In genomic region chr12:122067966-122068365, GRCh38 we compare ENCODE assay signal across 1 cellular context.
TF ChIP-seq lines count a peak whose summit lies in the region.

No MANE protein-coding gene starts in this region.

TF ChIP-seq in GM12878, 131 proteins besides CTCF, POLR2A, EP300 and RAD21 (continued from another document and continues in another):
- no peak for TF ChIP-seq NR2C2 (IDR thresholded peaks at IDR 0.05; ENCODE audit: borderline replicate concordance, control insufficient read depth, insufficient read length, low read depth)
- no peak for TF ChIP-seq NR2C1 (IDR thresholded peaks at IDR 0.05)
- TF ChIP-seq USF2 (IDR thresholded peaks at IDR 0.05; ENCODE audit: borderline replicate concordance, low read depth, low read length) = no peak; the same call in 1 of the 2 replicates
- TF ChIP-seq CEBPZ (IDR thresholded peaks at IDR 0.05; ENCODE audit: low read depth, low read length) = no peak
- TF ChIP-seq SIN3A (IDR thresholded peaks at IDR 0.05; ENCODE audit: low read depth, low read length) = peak; percentile 28; the same call in 1 of the 2 replicates
- no peak for TF ChIP-seq ESRRA (IDR thresholded peaks at IDR 0.05; ENCODE audit: low read length)
- no peak for TF ChIP-seq FOS (IDR thresholded peaks at IDR 0.05; ENCODE audit: borderline replicate concordance, extremely low read depth, insufficient read length)
- TF ChIP-seq MTA2 (IDR thresholded peaks at IDR 0.05; ENCODE audit: low read depth) = no peak
- TF ChIP-seq SUPT20H (IDR thresholded peaks at IDR 0.05; ENCODE audit: borderline replicate concordance, control insufficient read depth, low read depth, low read length) = no peak
- no peak for TF ChIP-seq REST (IDR thresholded peaks at IDR 0.05; ENCODE audit: low read depth, low read length)
- no peak for TF ChIP-seq RFX5 (IDR thresholded peaks at IDR 0.05; ENCODE audit: low read depth, low read length)
- TF ChIP-seq JUNB (IDR thresholded peaks at IDR 0.05) = no peak
- TF ChIP-seq CBFB (IDR thresholded peaks at IDR 0.05; ENCODE audit: low read depth) = no peak
- TF ChIP-seq NFYA (IDR thresholded peaks at IDR 0.05; ENCODE audit: borderline replicate concordance, low read depth, low read length) = no peak
- no peak for TF ChIP-seq ZNF384 (IDR thresholded peaks at IDR 0.05; ENCODE audit: borderline replicate concordance, low read depth, low read length)
- no peak for TF ChIP-seq ETV6 (conservative IDR thresholded peaks at IDR 0.05 in 1 of 2, IDR thresholded peaks at IDR 0.05 in 1 of 2; ENCODE audit: borderline replicate concordance in 1 of 2, low read depth in 1 of 2)
- no peak for TF ChIP-seq NFXL1 (IDR thresholded peaks at IDR 0.05; ENCODE audit: borderline replicate concordance)
- no peak for TF ChIP-seq KDM1A (IDR thresholded peaks at IDR 0.05; ENCODE audit: borderline replicate concordance)
- no peak for TF ChIP-seq ZNF274 (IDR thresholded peaks at IDR 0.05; ENCODE audit: insufficient read depth, insufficient read length)
- TF ChIP-seq EED (IDR thresholded peaks at IDR 0.05; ENCODE audit: low read depth) = no peak
- no peak for TF ChIP-seq BCLAF1 (IDR thresholded peaks at IDR 0.05)
- 0 out of 2 replicates have a peak, but pooled peaks have one; percentile 11 for TF ChIP-seq YY1 (IDR thresholded peaks at IDR 0.05; ENCODE audit: low read depth, low read length)
- TF ChIP-seq E2F8 (IDR thresholded peaks at IDR 0.05; ENCODE audit: low read depth, partially characterized antibody) = no peak
- TF ChIP-seq ZBTB40 (IDR thresholded peaks at IDR 0.05; ENCODE audit: borderline replicate concordance) = no peak
- no peak for TF ChIP-seq KLF5 (IDR thresholded peaks at IDR 0.05; ENCODE audit: partially characterized antibody)
- TF ChIP-seq POU2F2 (IDR thresholded peaks at IDR 0.05; ENCODE audit: borderline replicate concordance, low read depth, low read length) = peak; percentile 71; the same call in 2 of the 3 replicates
- no peak for TF ChIP-seq CUX1 (IDR thresholded peaks at IDR 0.05; ENCODE audit: insufficient replicate concordance, low read depth, low read length)
- no peak for TF ChIP-seq SMAD1 (IDR thresholded peaks at IDR 0.05; ENCODE audit: low read depth, partially characterized antibody)
- no peak for TF ChIP-seq ZNF24 (IDR thresholded peaks at IDR 0.05)
- peak; percentile 36; the same call in 1 of the 2 replicates for TF ChIP-seq NR2F1 (conservative IDR thresholded peaks at IDR 0.05)
